Comparison of ENCODE assay signal across 16 cellular contexts in the genomic region with DNA sequence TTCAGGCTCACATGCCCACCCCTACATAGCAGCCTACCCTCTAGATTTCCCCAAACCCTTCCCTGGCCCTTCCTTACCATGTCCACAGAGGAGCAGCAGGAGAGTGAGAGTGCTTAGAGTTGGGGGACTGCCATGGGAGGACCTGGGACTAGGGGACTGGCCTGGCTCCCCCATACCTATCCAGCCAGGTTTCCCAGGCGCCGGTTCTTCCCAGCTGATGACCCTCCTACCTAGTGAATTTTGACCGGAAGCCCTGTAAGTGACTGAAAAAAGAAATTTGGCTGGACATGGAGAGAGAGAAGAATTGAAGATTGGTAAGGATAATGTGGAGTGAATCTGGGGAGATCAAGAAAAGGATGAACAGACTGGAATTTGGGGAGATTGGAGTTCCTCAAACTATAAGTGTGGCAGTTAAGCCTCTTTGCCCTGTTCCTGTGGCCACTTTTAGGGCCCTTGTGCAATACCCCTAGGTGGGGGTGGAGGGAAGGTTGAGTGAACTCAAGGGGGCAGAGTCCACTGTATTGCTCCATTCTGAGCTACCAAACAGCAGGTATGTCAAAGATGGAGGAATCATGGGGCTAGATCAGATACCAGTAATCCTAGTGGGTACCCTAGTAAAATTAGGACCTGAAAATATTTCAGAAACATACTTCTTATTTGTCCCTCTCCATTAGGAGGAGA. TPM values are rescaled to one million over a fixed set of nuclear protein-coding genes. Genes with fewer than 3 reads are reported as not detected.
DNase-seq lines count a peak whose midpoint lies in the region; ATAC-seq and TF ChIP-seq lines count a peak whose summit lies in the region.
"Had no signal": no experiment of that assay in that cellular context is flagged by ENCODE, and none has a peak within 500 bp of the region (broad histone marks: within the 10 kb centered on the region; RNA-seq: fewer than 3 reads in every experiment).

No MANE protein-coding gene starts in this region.

- CTCF ChIA-PET in activated CD8-positive, alpha-beta T cell treated with anti-CD3 and anti-CD28 coated beads for 36 hours (lab: Charles Lee) = interaction anchor here (1.2 to 3.7 kb wide), 5 partner anchors 12 to 173 kb away, joined by 3 to 32 read pairs (median 8); no protein-coding TSS in a partner anchor
- CTCF ChIA-PET in activated CD8-positive, alpha-beta T cell treated with anti-CD3 and anti-CD28 coated beads, Interleukin-2, amount 10 ng/mL, durations not matched to agents 7 days and 5 days (lab: Charles Lee) = interaction anchor here (1.6 to 4.1 kb wide), 5 partner anchors 9 to 175 kb away, joined by 7 to 32 read pairs (median 22); a partner anchor contains a TSS

- no peak for ATAC-seq in activated CD8-positive, alpha-beta T cell treated with anti-CD3 and anti-CD28 coated beads for 36 hours
- ATAC-seq in activated CD8-positive, alpha-beta T cell treated with anti-CD3 and anti-CD28 coated beads, Interleukin-2, amount 10 ng/mL, durations not matched to agents 7 days and 5 days = no peak
- ATAC-seq in HG03175 (IDR thresholded peaks at IDR 0.05; ENCODE audit: unreplicated experiment) = no peak
- ATAC-seq in GM18861 (IDR thresholded peaks at IDR 0.05; ENCODE audit: unreplicated experiment) = no peak

- H3K4me3 ChIP-seq in iPS-18c (ENCODE audit: insufficient read depth, low read depth, low read length) = peak overlapping the region; percentile 51; the same call in 1 of the 2 replicates
- H3K4me3 ChIP-seq in skeletal muscle tissue (ENCODE audit: low read length in 3 of 3) = peak overlapping the region; percentile 70 to 87 (median 81)
- H3K4me3 ChIP-seq: cardiac muscle cell had no signal

- no peaks in the 10 kb centered on the region for H3K36me3 Mint-ChIP-seq in activated CD8-positive, alpha-beta T cell treated with anti-CD3 and anti-CD28 coated beads for 36 hours (ENCODE audit: low read depth)
- H3K36me3 Mint-ChIP-seq in activated CD8-positive, alpha-beta T cell treated with anti-CD3 and anti-CD28 coated beads, Interleukin-2, amount 10 ng/mL, durations not matched to agents 7 days and 5 days (ENCODE audit: low read depth) = no peaks in the 10 kb centered on the region
- H3K36me3 Mint-ChIP-seq: activated naive CD8-positive, alpha-beta T cell had no signal

- peaks cover 12 to 39% (median 23%) of the 10 kb centered on the region in 3 donors for H3K4me1 ChIP-seq in skeletal muscle tissue (ENCODE audit: control insufficient read depth in 3 of 3, insufficient read depth in 3 of 3, low read length in 3 of 3)

- H3K9me3 Mint-ChIP-seq in activated CD8-positive, alpha-beta T cell treated with anti-CD3 and anti-CD28 coated beads for 36 hours = no peaks in the 10 kb centered on the region
- no peaks in the 10 kb centered on the region for H3K9me3 Mint-ChIP-seq in activated CD8-positive, alpha-beta T cell treated with anti-CD3 and anti-CD28 coated beads, Interleukin-2, amount 10 ng/mL, durations not matched to agents 7 days and 5 days (ENCODE audit: insufficient read depth)

- DNase-seq in activated CD8-positive, alpha-beta T cell treated with anti-CD3 and anti-CD28 coated beads for 36 hours = no peak
- DNase-seq in activated CD8-positive, alpha-beta T cell treated with anti-CD3 and anti-CD28 coated beads, Interleukin-2, amount 10 ng/mL, durations not matched to agents 7 days and 5 days = no peak
- peak; percentile 55 for DNase-seq in OCI-M1 (lab: John Stamatoyannopoulos, UW)
- no peak for DNase-seq in activated naive CD4-positive, alpha-beta T cell treated with anti-CD3 and anti-CD28 coated beads, Interleukin-2, amount 50 U/mL, for 16 hours
- DNase-seq: GOT3, MM.1S, T-helper 2 cell had no signal

- peaks cover 7% of the 10 kb centered on the region for H3K4me1 Mint-ChIP-seq in activated CD8-positive, alpha-beta T cell treated with anti-CD3 and anti-CD28 coated beads for 36 hours (ENCODE audit: low read depth)
- peaks cover 6% of the 10 kb centered on the region for H3K4me1 Mint-ChIP-seq in activated CD8-positive, alpha-beta T cell treated with anti-CD3 and anti-CD28 coated beads, Interleukin-2, amount 10 ng/mL, durations not matched to agents 7 days and 5 days (ENCODE audit: low read depth)

- no peak overlapping the region for H3K27ac Mint-ChIP-seq in activated CD8-positive, alpha-beta T cell treated with anti-CD3 and anti-CD28 coated beads for 36 hours
- no peak overlapping the region for H3K27ac Mint-ChIP-seq in activated CD8-positive, alpha-beta T cell treated with anti-CD3 and anti-CD28 coated beads, Interleukin-2, amount 10 ng/mL, durations not matched to agents 7 days and 5 days
- H3K27ac Mint-ChIP-seq: activated naive CD8-positive, alpha-beta T cell had no signal

- peak overlapping the region; percentile 99 for H3K27ac ChIP-seq in skeletal muscle tissue (ENCODE audit: low read depth, low read length)
- H3K27ac ChIP-seq: cardiac muscle cell, RWPE1 had no signal

- H3K9me3 ChIP-seq in iPS-18c (ENCODE audit: control insufficient read depth, insufficient read depth, low read length) = no peaks in the 10 kb centered on the region
- H3K9me3 ChIP-seq in skeletal muscle tissue (ENCODE audit: control insufficient read depth in 3 of 3, low read length in 3 of 3) = no peaks in the 10 kb centered on the region

- H3K27me3 ChIP-seq in skeletal muscle tissue (ENCODE audit: control insufficient read depth in 3 of 3, insufficient read depth in 3 of 3, low read length in 3 of 3) = no peaks in the 10 kb centered on the region

- POLR2A ChIA-PET in activated CD8-positive, alpha-beta T cell treated with anti-CD3 and anti-CD28 coated beads for 36 hours (lab: Charles Lee) = interaction anchor here (1.3 to 1.9 kb wide), 3 partner anchors 13 to 32 kb away, joined by 3 to 5 read pairs (median 4); no protein-coding TSS in a partner anchor
- POLR2A ChIA-PET in activated CD8-positive, alpha-beta T cell treated with anti-CD3 and anti-CD28 coated beads, Interleukin-2, amount 10 ng/mL, durations not matched to agents 7 days and 5 days (lab: Charles Lee) = no interaction called here

- peak overlapping the region; percentile 20 for H3K4me3 Mint-ChIP-seq in activated CD8-positive, alpha-beta T cell treated with anti-CD3 and anti-CD28 coated beads for 36 hours
- H3K4me3 Mint-ChIP-seq in activated CD8-positive, alpha-beta T cell treated with anti-CD3 and anti-CD28 coated beads, Interleukin-2, amount 10 ng/mL, durations not matched to agents 7 days and 5 days = no peak overlapping the region

- H3K9ac ChIP-seq in skeletal muscle tissue (ENCODE audit: low read depth in 1 of 3, low read length in 3 of 3) = peak overlapping the region; percentile 88 to 97 (median 95)

- H3K27me3 Mint-ChIP-seq in activated CD8-positive, alpha-beta T cell treated with anti-CD3 and anti-CD28 coated beads for 36 hours = peaks cover 39% of the 10 kb centered on the region
- H3K27me3 Mint-ChIP-seq in activated CD8-positive, alpha-beta T cell treated with anti-CD3 and anti-CD28 coated beads, Interleukin-2, amount 10 ng/mL, durations not matched to agents 7 days and 5 days (ENCODE audit: low read depth) = peaks cover 64% of the 10 kb centered on the region

- H3K36me3 ChIP-seq in skeletal muscle tissue (ENCODE audit: control insufficient read depth in 3 of 3, insufficient read depth in 3 of 3, low read length in 3 of 3) = peaks cover 7 to 15% (median 7%) of the 10 kb centered on the region in 3 donors
- H3K36me3 ChIP-seq: cardiac muscle cell had no signal

- no peak for TF ChIP-seq CTCF in activated CD8-positive, alpha-beta T cell treated with anti-CD3 and anti-CD28 coated beads for 36 hours (IDR thresholded peaks at IDR 0.05)

- intact Hi-C loops in activated CD8-positive, alpha-beta T cell treated with anti-CD3 and anti-CD28 coated beads for 36 hours (cut with micrococcal nuclease) = no loop called here

RNA-seq across cellular contexts. Expression of a gene that starts 1.3 kb away (rescaled TPM):
- not detected for total RNA-seq in activated CD8-positive, alpha-beta T cell treated with anti-CD3 and anti-CD28 coated beads for 36 hours
- total RNA-seq in activated CD8-positive, alpha-beta T cell treated with anti-CD3 and anti-CD28 coated beads, Interleukin-2, amount 10 ng/mL, durations not matched to agents 7 days and 5 days = not detected
- 439 TPM for total RNA-seq in skeletal muscle tissue
- total RNA-seq: cardiac muscle cell, HT1080, lung microvascular endothelial cell had no signal

RNA-seq across cellular contexts. Expression of a gene that starts 23.8 kb away (rescaled TPM):
- total RNA-seq in activated CD8-positive, alpha-beta T cell treated with anti-CD3 and anti-CD28 coated beads for 36 hours = 100 to 1,000 TPM; 130 to 134 TPM
- 100 to 1,000 TPM; 190 to 195 TPM for total RNA-seq in activated CD8-positive, alpha-beta T cell treated with anti-CD3 and anti-CD28 coated beads, Interleukin-2, amount 10 ng/mL, durations not matched to agents 7 days and 5 days
- 536 TPM for total RNA-seq in skeletal muscle tissue

RNA-seq across cellular contexts. Expression of a gene that starts 55.7 kb away (rescaled TPM):
- total RNA-seq in activated CD8-positive, alpha-beta T cell treated with anti-CD3 and anti-CD28 coated beads for 36 hours = 10 to 100 TPM; 22.3 to 23.3 TPM
- 10 to 100 TPM; 25.0 to 26.5 TPM for total RNA-seq in activated CD8-positive, alpha-beta T cell treated with anti-CD3 and anti-CD28 coated beads, Interleukin-2, amount 10 ng/mL, durations not matched to agents 7 days and 5 days
- total RNA-seq in skeletal muscle tissue = 17.7 TPM

RNA-seq across cellular contexts. Expression of a gene that starts 55.8 kb away (rescaled TPM):
- 1 to 10 TPM; 6.6 to 7.7 TPM for total RNA-seq in activated CD8-positive, alpha-beta T cell treated with anti-CD3 and anti-CD28 coated beads for 36 hours
- total RNA-seq in activated CD8-positive, alpha-beta T cell treated with anti-CD3 and anti-CD28 coated beads, Interleukin-2, amount 10 ng/mL, durations not matched to agents 7 days and 5 days = 1 to 10 TPM; 1.8 to 2.4 TPM
- total RNA-seq in skeletal muscle tissue = under 0.01 TPM

Comparison
In these comparisons a context has a peak if more than half of its experiments do, and no peak if none do; other contexts are left out.
1. RNA of a gene that starts 1.3 kb away (total RNA-seq): 439 TPM in skeletal muscle tissue (single experiment); not detected in activated CD8-positive, alpha-beta T cell treated with anti-CD3 and anti-CD28 coated beads for 36 hours and not detected in activated CD8-positive, alpha-beta T cell treated with anti-CD3 and anti-CD28 coated beads, Interleukin-2, amount 10 ng/mL, durations not matched to agents 7 days and 5 days; every median in the first group is over 100 times any median in the second.